In genomic region chr11:94546886-94547285, GRCh38 we compare ENCODE assay signal across 9 cellular contexts. TPM values are rescaled to one million over a fixed set of nuclear protein-coding genes. Genes with fewer than 3 reads are reported as not detected.
DNase-seq lines count a peak whose midpoint lies in the region; ATAC-seq and TF ChIP-seq lines count a peak whose summit lies in the region.
"Had no signal": no experiment of that assay in that cellular context is flagged by ENCODE, and none has a peak within 500 bp of the region (broad histone marks: within the 10 kb centered on the region; RNA-seq: fewer than 3 reads in every experiment).

No MANE protein-coding gene starts in this region.

- H3K4me3 Mint-ChIP-seq in CD8-positive, alpha-beta memory T cell: peak overlapping the region; percentile 15 to 83 (median 52)
- peak overlapping the region; percentile 47 for H3K4me3 Mint-ChIP-seq in activated T-helper 2 cell treated with anti-CD3 and anti-CD28 coated beads, Interferon-gamma antibody, Interleukin-2, Interleukin-4, amounts not matched to agents 10 μg/mL and 5 μg/mL and 100 μg/mL, durations not matched to agents 14 hours and 24 hours and 36 hours (ENCODE audit: low read depth)

- no peaks in the 10 kb centered on the region for H3K9me3 ChIP-seq in CD8-positive, alpha-beta memory T cell (ENCODE audit: low read length)
- H3K9me3 ChIP-seq in HUES48 (ENCODE audit: control insufficient read depth, insufficient read depth, low read length): no peaks in the 10 kb centered on the region
- no peaks in the 10 kb centered on the region for H3K9me3 ChIP-seq in mucosa of descending colon

- DNase-seq in CD8-positive, alpha-beta memory T cell: no peak
- no peak for DNase-seq in activated T-helper 2 cell treated with anti-CD3 and anti-CD28 coated beads, Interferon-gamma antibody, Interleukin-2, Interleukin-4, amounts not matched to agents 10 μg/mL and 5 μg/mL and 100 μg/mL, durations not matched to agents 14 hours and 24 hours and 36 hours (ENCODE audit: low spot score)
- DNase-seq in mucosa of descending colon (peak in 2 of 3 donors; percentile 37 to 66), NCI-H446 treated with DMSO at 0.1 percent for 48 hours (lab: John Stamatoyannopoulos, UW) (no peak)
- no peak for DNase-seq in activated effector memory CD4-positive, alpha-beta T cell treated with Interleukin-2 at 50 U/mL for 16 hours
- DNase-seq in activated CD4-positive, alpha-beta T cell treated with anti-CD3 and anti-CD28 coated beads for 4 hours: no peak

- peak overlapping the region in 5 of 8 donors; percentile 2 to 92 (median 19) for H3K27ac Mint-ChIP-seq in CD8-positive, alpha-beta memory T cell
- no peak overlapping the region for H3K27ac Mint-ChIP-seq in activated T-helper 2 cell treated with anti-CD3 and anti-CD28 coated beads, Interferon-gamma antibody, Interleukin-2, Interleukin-4, amounts not matched to agents 10 μg/mL and 5 μg/mL and 100 μg/mL, durations not matched to agents 14 hours and 24 hours and 36 hours

- H3K36me3 ChIP-seq in CD8-positive, alpha-beta memory T cell (ENCODE audit: insufficient read depth, low read length): no peaks in the 10 kb centered on the region
- no peaks in the 10 kb centered on the region for H3K36me3 ChIP-seq in HUES48 (ENCODE audit: control insufficient read depth, insufficient read depth, low read length)
- H3K36me3 ChIP-seq in mucosa of descending colon (ENCODE audit: low read depth): no peaks in the 10 kb centered on the region

- H3K4me3 ChIP-seq in CD8-positive, alpha-beta memory T cell (ENCODE audit: low read length): no peak overlapping the region
- H3K4me3 ChIP-seq in HUES48 (ENCODE audit: low read depth, low read length): peak overlapping the region; percentile 75; the same call in 1 of the 2 replicates
- H3K4me3 ChIP-seq in mucosa of descending colon: no peak overlapping the region

- intact Hi-C loops in activated T-helper 2 cell treated with anti-CD3 and anti-CD28 coated beads, Interferon-gamma antibody, Interleukin-2, Interleukin-4, amounts not matched to agents 10 μg/mL and 5 μg/mL and 100 μg/mL, durations not matched to agents 14 hours and 24 hours and 36 hours (cut with micrococcal nuclease): loop anchor here (10.0 kb wide), 2 partner anchors 218 to 328 kb away; partner anchors contain the start of gene AMOTL1
- intact Hi-C loops in mucosa of descending colon (cut with DNase I, micrococcal nuclease): no loop called here

- H3K4me1 ChIP-seq in CD8-positive, alpha-beta memory T cell (ENCODE audit: insufficient read depth, low read length): peaks cover 38% of the 10 kb centered on the region
- H3K4me1 ChIP-seq in HUES48 (ENCODE audit: control insufficient read depth, insufficient read depth, low read length) (peaks cover 19% of the 10 kb centered on the region), mucosa of descending colon (ENCODE audit: low read depth) (peaks cover 32% of the 10 kb centered on the region)

- H3K9me3 Mint-ChIP-seq in CD8-positive, alpha-beta memory T cell: no peaks in the 10 kb centered on the region
- no peaks in the 10 kb centered on the region for H3K9me3 Mint-ChIP-seq in activated T-helper 2 cell treated with anti-CD3 and anti-CD28 coated beads, Interferon-gamma antibody, Interleukin-2, Interleukin-4, amounts not matched to agents 10 μg/mL and 5 μg/mL and 100 μg/mL, durations not matched to agents 14 hours and 24 hours and 36 hours

- POLR2A ChIA-PET in CD8-positive, alpha-beta memory T cell (lab: Charles Lee): no interaction called here

- H3K36me3 Mint-ChIP-seq in CD8-positive, alpha-beta memory T cell: peaks cover 0 to 9% (median 3%) of the 10 kb centered on the region in 3 donors
- peaks cover 28% of the 10 kb centered on the region for H3K36me3 Mint-ChIP-seq in activated T-helper 2 cell treated with anti-CD3 and anti-CD28 coated beads, Interferon-gamma antibody, Interleukin-2, Interleukin-4, amounts not matched to agents 10 μg/mL and 5 μg/mL and 100 μg/mL, durations not matched to agents 14 hours and 24 hours and 36 hours (ENCODE audit: low read depth)

- H3K27ac ChIP-seq in CD8-positive, alpha-beta memory T cell (ENCODE audit: low read depth, low read length): no peak overlapping the region
- no peak overlapping the region for H3K27ac ChIP-seq in HUES48 (ENCODE audit: low read depth, low read length)

- peaks cover 0 to 6% of the 10 kb centered on the region in 2 donors for H3K27me3 Mint-ChIP-seq in CD8-positive, alpha-beta memory T cell
- no peaks in the 10 kb centered on the region for H3K27me3 Mint-ChIP-seq in activated T-helper 2 cell treated with anti-CD3 and anti-CD28 coated beads, Interferon-gamma antibody, Interleukin-2, Interleukin-4, amounts not matched to agents 10 μg/mL and 5 μg/mL and 100 μg/mL, durations not matched to agents 14 hours and 24 hours and 36 hours (ENCODE audit: low read depth)

- H3K9ac ChIP-seq in HUES48 (ENCODE audit: low read depth, low read length): no peak overlapping the region

- no peak for TF ChIP-seq CTCF in mucosa of descending colon (IDR thresholded peaks at IDR 0.05)

- ATAC-seq in mucosa of descending colon: peak; percentile 10
- ATAC-seq in HG02970 (IDR thresholded peaks at IDR 0.05; ENCODE audit: low FRiP score, unreplicated experiment): no peak

- CTCF ChIA-PET in CD8-positive, alpha-beta memory T cell (lab: Charles Lee): interaction anchor here (0.9 to 1.7 kb wide), 2 partner anchors 12 to 26 kb away, joined by 3 to 5 read pairs; no protein-coding TSS in a partner anchor

- H3K27me3 ChIP-seq in CD8-positive, alpha-beta memory T cell (ENCODE audit: insufficient read depth, low read length, poor library complexity, severe bottlenecking): no peaks in the 10 kb centered on the region
- peaks cover 41% of the 10 kb centered on the region for H3K27me3 ChIP-seq in HUES48 (ENCODE audit: control insufficient read depth, insufficient read depth, low read length)

- peaks cover 45 to 61% (median 56%) of the 10 kb centered on the region in 3 donors for H3K4me1 Mint-ChIP-seq in CD8-positive, alpha-beta memory T cell
- H3K4me1 Mint-ChIP-seq in activated T-helper 2 cell treated with anti-CD3 and anti-CD28 coated beads, Interferon-gamma antibody, Interleukin-2, Interleukin-4, amounts not matched to agents 10 μg/mL and 5 μg/mL and 100 μg/mL, durations not matched to agents 14 hours and 24 hours and 36 hours (ENCODE audit: low read depth): peaks cover 33% of the 10 kb centered on the region

RNA-seq across cellular contexts. Expression of gene FUT4, which starts 3.2 kb away (rescaled TPM):
- total RNA-seq in CD8-positive, alpha-beta memory T cell: 1 to 10 TPM; 7.6 to 7.9 TPM
- 2.1 TPM for polyA plus RNA-seq in CD8-positive, alpha-beta memory T cell
- total RNA-seq in activated T-helper 2 cell treated with anti-CD3 and anti-CD28 coated beads, Interferon-gamma antibody, Interleukin-2, Interleukin-4, amounts not matched to agents 10 μg/mL and 5 μg/mL and 100 μg/mL, durations not matched to agents 14 hours and 24 hours and 36 hours: 8.4 and 8.9 TPM in 2 replicates
- 10 to 100 TPM; 13.9 to 23.5 (median 21.9) TPM for total RNA-seq in mucosa of descending colon

RNA-seq across cellular contexts. Expression of gene PIWIL4, which starts 20.3 kb away (rescaled TPM):
- under 1 TPM; 0.58 to 0.61 TPM for total RNA-seq in CD8-positive, alpha-beta memory T cell
- polyA plus RNA-seq in CD8-positive, alpha-beta memory T cell: 0.36 TPM
- 0.67 and 0.84 TPM in 2 replicates for total RNA-seq in activated T-helper 2 cell treated with anti-CD3 and anti-CD28 coated beads, Interferon-gamma antibody, Interleukin-2, Interleukin-4, amounts not matched to agents 10 μg/mL and 5 μg/mL and 100 μg/mL, durations not matched to agents 14 hours and 24 hours and 36 hours
- 10 to 100 TPM in 1 of 3 donors, 1 to 10 TPM in 2; 5.0 to 11.5 (median 5.9) TPM for total RNA-seq in mucosa of descending colon

RNA-seq across cellular contexts. Expression of gene C11orf97, which starts 34.6 kb away (rescaled TPM):
- total RNA-seq in CD8-positive, alpha-beta memory T cell: not detected
- not detected for polyA plus RNA-seq in CD8-positive, alpha-beta memory T cell
- total RNA-seq in activated T-helper 2 cell treated with anti-CD3 and anti-CD28 coated beads, Interferon-gamma antibody, Interleukin-2, Interleukin-4, amounts not matched to agents 10 μg/mL and 5 μg/mL and 100 μg/mL, durations not matched to agents 14 hours and 24 hours and 36 hours: not detected in 2 replicates
- not detected for total RNA-seq in mucosa of descending colon
- polyA plus RNA-seq: esophagus had no signal

RNA-seq across cellular contexts. Expression of gene ANKRD49, which starts 53.1 kb away (rescaled TPM):
- 10 to 100 TPM; 21.6 to 25.9 TPM for total RNA-seq in CD8-positive, alpha-beta memory T cell
- polyA plus RNA-seq in CD8-positive, alpha-beta memory T cell: 28.3 TPM
- 19.4 and 20.7 TPM in 2 replicates for total RNA-seq in activated T-helper 2 cell treated with anti-CD3 and anti-CD28 coated beads, Interferon-gamma antibody, Interleukin-2, Interleukin-4, amounts not matched to agents 10 μg/mL and 5 μg/mL and 100 μg/mL, durations not matched to agents 14 hours and 24 hours and 36 hours
- 10 to 100 TPM; 15.1 to 17.9 (median 16.3) TPM for total RNA-seq in mucosa of descending colon

RNA-seq across cellular contexts. Expression of gene MRE11, which starts 53.2 kb away (rescaled TPM):
- total RNA-seq in CD8-positive, alpha-beta memory T cell: 10 to 100 TPM; 39.8 to 40.0 TPM
- 14.4 TPM for polyA plus RNA-seq in CD8-positive, alpha-beta memory T cell
- 45.8 and 47.4 TPM in 2 replicates for total RNA-seq in activated T-helper 2 cell treated with anti-CD3 and anti-CD28 coated beads, Interferon-gamma antibody, Interleukin-2, Interleukin-4, amounts not matched to agents 10 μg/mL and 5 μg/mL and 100 μg/mL, durations not matched to agents 14 hours and 24 hours and 36 hours
- 10 to 100 TPM; 15.3 to 18.0 (median 16.9) TPM for total RNA-seq in mucosa of descending colon

Comparison
In these comparisons a context has a peak if more than half of its experiments do, and no peak if none do; other contexts are left out.
1. DNase-seq: peak in mucosa of descending colon (2 of 3); none in CD8-positive, alpha-beta memory T cell (0 of 5), activated T-helper 2 cell treated with anti-CD3 and anti-CD28 coated beads, Interferon-gamma antibody, Interleukin-2, Interleukin-4, amounts not matched to agents 10 μg/mL and 5 μg/mL and 100 μg/mL, durations not matched to agents 14 hours and 24 hours and 36 hours (single experiment), activated effector memory CD4-positive, alpha-beta T cell treated with Interleukin-2 at 50 U/mL for 16 hours (single experiment), NCI-H446 treated with DMSO at 0.1 percent for 48 hours (single experiment) and activated CD4-positive, alpha-beta T cell treated with anti-CD3 and anti-CD28 coated beads for 4 hours (0 of 2).